20 cellular contexts compared by ENCODE assay signal in the genomic region with DNA sequence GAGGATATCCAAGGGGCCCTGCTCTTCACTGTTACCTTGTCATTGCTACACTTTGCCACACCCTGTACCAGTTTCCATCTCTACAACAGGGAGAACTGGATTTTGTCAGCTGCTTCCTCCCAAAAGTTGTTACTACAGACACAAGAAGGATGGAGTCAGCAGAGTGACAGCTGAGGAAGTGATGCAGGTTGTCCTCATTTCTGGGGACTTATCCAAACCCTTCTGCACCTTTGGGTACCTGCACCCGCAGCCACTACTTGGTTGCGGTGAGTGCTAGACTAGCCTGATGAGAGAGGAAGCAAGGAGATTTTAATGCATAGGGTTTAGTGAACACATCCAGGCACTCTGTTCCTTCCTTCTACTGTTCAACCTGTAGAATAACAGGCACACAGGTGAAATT.
DNase-seq lines count a peak whose midpoint lies in the region; ATAC-seq and TF ChIP-seq lines count a peak whose summit lies in the region.
"Had no signal": no experiment of that assay in that cellular context is flagged by ENCODE, and none has a peak within 500 bp of the region (broad histone marks: within the 10 kb centered on the region; RNA-seq: fewer than 3 reads in every experiment).

No MANE protein-coding gene starts in this region.

- ATAC-seq in Right ventricle myocardium inferior (no peak), esophagus mucosa (peak; percentile 42)
- ATAC-seq: HCT116 had no signal

- peak overlapping the region; percentile 92 for H4K91ac ChIP-seq in trophoblast cell (ENCODE audit: low read depth, low read length)

- H3K9me3 Mint-ChIP-seq in type B pancreatic cell (no peaks in the 10 kb centered on the region), immature natural killer cell (no peaks in the 10 kb centered on the region)
- H3K9me3 Mint-ChIP-seq: CD4-positive, alpha-beta T cell had no signal

- H3K4me3 ChIP-seq in trophoblast cell (ENCODE audit: low read depth, low read length): no peak overlapping the region
- H3K4me3 ChIP-seq: BLaER1 treated with 17β-estradiol and CSF1 and Interleukin-3, amounts not matched to agents 10 nM and 100 nM had no signal

- peaks cover 4% of the 10 kb centered on the region for H3K36me3 Mint-ChIP-seq in type B pancreatic cell
- H3K36me3 Mint-ChIP-seq in immature natural killer cell: peaks cover 0 to 4% (median 0%) of the 10 kb centered on the region in 3 donors
- H3K36me3 Mint-ChIP-seq: IgD-negative memory B cell had no signal

- H3K14ac ChIP-seq in trophoblast cell (ENCODE audit: low read length): peak overlapping the region; percentile 19

- no peaks in the 10 kb centered on the region for H3K9me3 ChIP-seq in trophoblast cell (ENCODE audit: insufficient read depth, low read depth, low read length)
- H3K9me3 ChIP-seq: BLaER1 treated with 17β-estradiol and CSF1 and Interleukin-3, amounts not matched to agents 10 nM and 100 nM had no signal

- H4K12ac ChIP-seq in trophoblast cell (ENCODE audit: low read depth, low read length): no peak overlapping the region

- no peak overlapping the region for H3K9ac ChIP-seq in trophoblast cell (ENCODE audit: low read length)
- H3K9ac ChIP-seq: BLaER1 treated with 17β-estradiol and CSF1 and Interleukin-3, amounts not matched to agents 10 nM and 100 nM; KMS-11 had no signal

- intact Hi-C loops in cardiac septum (cut with DNase I) (loop anchor here (5.0 kb wide), 1 partner anchor 123 kb away; no protein-coding TSS in a partner anchor), Right ventricle myocardium inferior (cut with DNase I) (no loop called here)

- H3K4me3 Mint-ChIP-seq in type B pancreatic cell: no peak overlapping the region
- no peak overlapping the region for H3K4me3 Mint-ChIP-seq in immature natural killer cell
- H3K4me3 Mint-ChIP-seq: CD4-positive, alpha-beta T cell; IgD-negative memory B cell had no signal

- H3K18ac ChIP-seq in trophoblast cell (ENCODE audit: low read length): peak overlapping the region; percentile 20

- no CpG with 5 or more reads among the region's 2 CpGs for WGBS in trophoblast cell (ENCODE audit: extremely low coverage, insufficient coverage, insufficient read length)

- H2BK5ac ChIP-seq in trophoblast cell (ENCODE audit: low read depth, low read length, poor library complexity): peak overlapping the region; percentile 14

- peaks cover 9% of the 10 kb centered on the region for H3K79me2 ChIP-seq in trophoblast cell (ENCODE audit: control insufficient read depth, insufficient read depth, low read length, poor library complexity)

- no peaks in the 10 kb centered on the region for H3K36me3 ChIP-seq in trophoblast cell (ENCODE audit: control insufficient read depth in 1 of 2, insufficient read depth in 2 of 2, low read length in 2 of 2)
- H3K36me3 ChIP-seq: BLaER1 treated with 17β-estradiol and CSF1 and Interleukin-3, amounts not matched to agents 10 nM and 100 nM had no signal

- TF ChIP-seq CTCF in type B pancreatic cell (conservative IDR thresholded peaks at IDR 0.05): no peak

- no peaks in the 10 kb centered on the region for H3K27me3 ChIP-seq in trophoblast cell (ENCODE audit: insufficient read depth, low read length)
- H3K27me3 ChIP-seq: BLaER1 treated with 17β-estradiol and CSF1 and Interleukin-3, amounts not matched to agents 10 nM and 100 nM had no signal

- H3K4me2 ChIP-seq in trophoblast cell (ENCODE audit: low read length): no peak overlapping the region
- H3K4me2 ChIP-seq: BLaER1 treated with 17β-estradiol and CSF1 and Interleukin-3, amounts not matched to agents 10 nM and 100 nM; KMS-11 had no signal

- DNase-seq in cardiac septum (ENCODE audit: low spot score) (peak; percentile 54), Right ventricle myocardium inferior (ENCODE audit: missing footprints) (no peak), trophoblast cell (no peak), type B pancreatic cell (ENCODE audit: extremely low spot score, unreplicated experiment) (peak; percentile 13), A172 (ENCODE audit: low spot score) (no peak), immature natural killer cell (no peak), pons (ENCODE audit: low spot score) (no peak)
- DNase-seq: CD4-positive, alpha-beta T cell; MM.1S; NCI-H2029 treated with DMSO at 0.1 percent for 48 hours; NCI-H446 treated with DMSO at 0.1 percent for 48 hours; NCI-H526 treated with DMSO at 0.1 percent for 48 hours; RPMI8226; SHP77 had no signal

- H2BK120ac ChIP-seq in trophoblast cell (ENCODE audit: insufficient read depth, low read length, poor library complexity): peak overlapping the region; percentile 45

- H3K4me1 Mint-ChIP-seq in type B pancreatic cell (ENCODE audit: unreplicated experiment) (peaks cover 18% of the 10 kb centered on the region), immature natural killer cell (peaks cover 0 to under 1% of the 10 kb centered on the region in 2 donors)
- H3K4me1 Mint-ChIP-seq: IgD-negative memory B cell had no signal

- H3K79me1 ChIP-seq in trophoblast cell (ENCODE audit: low read length): peaks cover 31% of the 10 kb centered on the region

- H3K4ac ChIP-seq in trophoblast cell (ENCODE audit: low read depth, low read length): peak overlapping the region; percentile 24

- H3K27me3 Mint-ChIP-seq in type B pancreatic cell (no peaks in the 10 kb centered on the region), immature natural killer cell (ENCODE audit: low read depth in 3 of 3) (peaks cover 1 to 4% (median 2%) of the 10 kb centered on the region in 3 donors)
- H3K27me3 Mint-ChIP-seq: CD4-positive, alpha-beta T cell had no signal

- no peak overlapping the region for H4K8ac ChIP-seq in trophoblast cell (ENCODE audit: low read depth, low read length)

- H2AFZ ChIP-seq in trophoblast cell (ENCODE audit: insufficient read depth, low read length, poor library complexity): no peak overlapping the region

- H3K27ac Mint-ChIP-seq in type B pancreatic cell (no peak overlapping the region), immature natural killer cell (no peak overlapping the region)
- H3K27ac Mint-ChIP-seq: CD4-positive, alpha-beta T cell; IgD-negative memory B cell had no signal

- no peak overlapping the region for H3K23ac ChIP-seq in trophoblast cell (ENCODE audit: low read length)

- peaks cover 19 to 32% of the 10 kb centered on the region in 2 experiments for H3K4me1 ChIP-seq in trophoblast cell (ENCODE audit: control insufficient read depth in 1 of 2, insufficient read depth in 2 of 2, low read length in 2 of 2)
- H3K4me1 ChIP-seq: BLaER1 treated with 17β-estradiol and CSF1 and Interleukin-3, amounts not matched to agents 10 nM and 100 nM had no signal

- no peak overlapping the region for H3K27ac ChIP-seq in trophoblast cell (ENCODE audit: low read depth, low read length)
- H3K27ac ChIP-seq: BLaER1 treated with 17β-estradiol and CSF1 and Interleukin-3, amounts not matched to agents 10 nM and 100 nM; HL-60; KMS-11 had no signal

- peak overlapping the region; percentile 9 for H2AK5ac ChIP-seq in trophoblast cell (ENCODE audit: low read length)

- peak overlapping the region; percentile 47 for H2BK12ac ChIP-seq in trophoblast cell (ENCODE audit: low read length)

Comparison
In these comparisons a context has a peak if more than half of its experiments do, and no peak if none do; other contexts are left out.
1. DNase-seq: peak in cardiac septum (single experiment) and type B pancreatic cell (single experiment); none in Right ventricle myocardium inferior (single experiment), trophoblast cell (0 of 2), A172 (single experiment), immature natural killer cell (0 of 3) and pons (single experiment).